24 cellular contexts compared by ENCODE assay signal in the genomic region with DNA sequence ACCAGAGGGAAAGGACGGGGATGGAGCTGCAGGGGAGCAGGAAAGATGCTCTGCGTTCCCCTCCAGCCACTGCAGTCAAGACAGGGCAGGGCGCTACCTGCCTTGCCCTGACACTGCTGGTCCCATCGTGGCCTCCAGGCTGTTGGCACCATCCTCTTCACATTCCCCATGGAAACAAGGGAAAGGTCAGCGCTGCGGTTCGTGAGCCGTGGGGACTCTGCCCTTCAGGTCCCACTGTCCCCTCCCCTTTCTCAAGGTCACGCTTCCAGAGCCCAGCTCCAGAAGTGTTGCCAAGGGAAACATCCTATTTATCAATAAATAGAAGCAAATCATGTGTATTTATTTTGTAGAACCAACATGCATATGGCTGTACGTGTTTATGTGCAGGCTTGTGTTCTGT. TPM values are rescaled to one million over a fixed set of nuclear protein-coding genes. Genes with fewer than 3 reads are reported as not detected.
"Had no signal": no experiment of that assay in that cellular context is flagged by ENCODE, and none has a peak within 500 bp of the region (broad histone marks: within the 10 kb centered on the region; RNA-seq: fewer than 3 reads in every experiment).

No MANE protein-coding gene starts in this region.

- H3K9me3 Mint-ChIP-seq: mesothelial cell of epicardium; naive B cell; naive thymus-derived CD8-positive, alpha-beta T cell had no signal

- H3K79me2 ChIP-seq: hepatocyte had no signal

- H3K36me3 ChIP-seq: esophagus muscularis mucosa, gastroesophageal sphincter, heart left ventricle, left lung, lower lobe of right lung had no signal

- DNase-seq: dermis blood vessel endothelial cell; effector CD8-positive, alpha-beta T cell; foreskin keratinocyte; heart left ventricle; hypothalamus; immature natural killer cell; islet precursor cell; left cardiac atrium; left lung; left ventricle myocardium superior; lower lobe of right lung; mesenchymal stem cell; mucosa of descending colon; naive B cell; naive thymus-derived CD8-positive, alpha-beta T cell had no signal

- H3K27me3 ChIP-seq: heart left ventricle, hepatocyte, left lung had no signal

- H3K4me1 Mint-ChIP-seq: immature natural killer cell; mesothelial cell of epicardium; naive B cell; naive thymus-derived CD8-positive, alpha-beta T cell had no signal

- H3K4me3 ChIP-seq: coronary artery, esophagus muscularis mucosa, gastroesophageal sphincter, heart left ventricle, hepatocyte, left lung, lower lobe of right lung, mucosa of descending colon had no signal

- H3K36me3 Mint-ChIP-seq: immature natural killer cell; mesothelial cell of epicardium; naive B cell; naive thymus-derived CD8-positive, alpha-beta T cell had no signal

- H3K4me1 ChIP-seq: esophagus muscularis mucosa, foreskin keratinocyte, gastroesophageal sphincter, left lung, lower lobe of right lung had no signal

- H3K27ac ChIP-seq: coronary artery, esophagus muscularis mucosa, foreskin keratinocyte, gastroesophageal sphincter, heart left ventricle, hepatocyte, left lung, lower lobe of right lung had no signal

- H3K4me3 Mint-ChIP-seq: immature natural killer cell; mesothelial cell of epicardium; naive B cell; naive thymus-derived CD8-positive, alpha-beta T cell had no signal

- H3K4me2 ChIP-seq: hepatocyte had no signal

- H3K9me3 ChIP-seq: esophagus muscularis mucosa, gastroesophageal sphincter, heart left ventricle, left lung, lower lobe of right lung, mucosa of descending colon had no signal

- H3K27ac Mint-ChIP-seq: immature natural killer cell; mesothelial cell of epicardium; naive thymus-derived CD8-positive, alpha-beta T cell had no signal

- H2AFZ ChIP-seq: hepatocyte had no signal

- FAIRE-seq: colon, endothelial cell of umbilical vein, frontal cortex had no signal

- ATAC-seq: foreskin keratinocyte; gastroesophageal sphincter; heart left ventricle; left cardiac atrium; left lung; left ventricle myocardium superior; lower lobe of right lung; mucosa of descending colon; naive thymus-derived CD8-positive, alpha-beta T cell had no signal

RNA-seq across cellular contexts. Expression of gene PGBD5, which starts 56.0 kb away (rescaled TPM):
- total RNA-seq: endothelial cell of umbilical vein; fibroblast of villous mesenchyme; naive thymus-derived CD8-positive, alpha-beta T cell had no signal
- polyA plus RNA-seq: immature natural killer cell; naive thymus-derived CD8-positive, alpha-beta T cell had no signal
